Comparison of ENCODE assay signal across 1 cellular context in the genomic region with DNA sequence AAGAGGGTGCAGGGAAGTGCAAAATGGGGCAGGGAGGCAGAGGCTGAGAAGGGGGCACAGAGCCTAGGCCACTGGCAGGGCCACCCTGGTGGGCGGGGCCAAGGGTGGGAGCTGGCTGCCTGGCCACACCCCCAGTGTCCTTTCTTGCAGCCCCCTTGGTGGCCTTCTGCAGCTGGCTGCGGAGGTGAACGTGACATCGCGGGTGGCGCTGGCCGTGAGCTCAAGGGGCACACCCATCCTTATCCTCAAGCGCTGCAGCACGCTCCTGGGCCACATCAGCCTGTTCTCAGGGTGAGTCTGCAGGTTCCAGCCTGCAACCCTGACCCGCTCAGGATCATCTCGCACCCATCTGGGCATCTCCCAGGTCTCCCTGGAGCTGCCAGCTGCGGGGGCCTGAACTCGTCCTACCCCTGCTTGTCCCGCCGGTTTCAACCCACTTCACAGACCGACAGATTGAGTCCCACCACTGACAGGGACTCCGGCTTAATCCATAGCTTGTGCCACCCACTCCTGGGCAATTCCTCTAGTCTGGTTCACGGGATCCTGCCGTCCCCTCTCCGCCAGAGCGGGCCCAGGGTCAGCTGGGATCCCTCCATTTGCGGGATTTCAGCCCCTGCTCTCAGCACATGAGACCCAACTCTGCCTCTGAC.
TF ChIP-seq lines count a peak whose summit lies in the region.

No MANE protein-coding gene starts in this region.

TF ChIP-seq in HepG2, 621 proteins besides CTCF, POLR2A, EP300 and RAD21:
- TF ChIP-seq ZNF768 (CRISPR knock-in tag; IDR thresholded peaks at IDR 0.05), result 0 out of 2 replicates have a peak, but pooled peaks have one; percentile 22
- TF ChIP-seq AGO2 (optimal IDR thresholded peaks at IDR 0.05; ENCODE audit: low read depth, low read length), result no peak
- no peak for TF ChIP-seq ZNF670 (CRISPR knock-in tag; IDR thresholded peaks at IDR 0.05; ENCODE audit: borderline replicate concordance)
- 0 out of 2 replicates have a peak, but pooled peaks have one; percentile 8 for TF ChIP-seq ZNF225 (CRISPR knock-in tag; IDR thresholded peaks at IDR 0.05)
- TF ChIP-seq ZNF629 (CRISPR knock-in tag; conservative IDR thresholded peaks at IDR 0.05), result peak; percentile 71
- TF ChIP-seq, protein P1, sequence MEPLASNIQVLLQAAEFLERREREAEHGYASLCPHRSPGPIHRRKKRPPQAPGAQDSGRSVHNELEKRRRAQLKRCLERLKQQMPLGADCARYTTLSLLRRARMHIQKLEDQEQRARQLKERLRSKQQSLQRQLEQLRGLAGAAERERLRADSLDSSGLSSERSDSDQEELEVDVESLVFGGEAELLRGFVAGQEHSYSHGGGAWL (CRISPR knock-in tag; IDR thresholded peaks at IDR 0.05), result no peak
- TF ChIP-seq NR2F1 (CRISPR knock-in tag; IDR thresholded peaks at IDR 0.05), result no peak
